9 cellular contexts compared by ENCODE assay signal in the genomic region with DNA sequence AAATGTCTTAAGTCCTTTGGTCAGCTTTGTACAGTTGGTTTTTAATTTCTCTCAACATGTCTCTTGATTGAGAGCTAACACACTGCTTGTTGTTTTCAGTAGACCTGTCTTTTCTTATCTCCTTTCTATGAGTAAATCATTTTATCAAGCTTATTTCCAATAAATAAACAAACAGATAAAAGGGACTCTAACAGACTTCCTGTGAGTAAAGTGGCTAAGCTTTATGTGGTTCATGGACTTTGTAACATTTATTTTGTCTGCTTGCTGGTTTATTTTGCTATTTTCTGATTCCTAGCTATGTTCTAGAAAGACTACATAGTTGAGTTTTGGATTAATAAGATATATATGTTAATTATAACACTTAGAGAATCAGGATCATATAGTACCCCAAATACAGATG. TPM values are rescaled to one million over a fixed set of nuclear protein-coding genes. Genes with fewer than 3 reads are reported as not detected.
"Had no signal": no experiment of that assay in that cellular context is flagged by ENCODE, and none has a peak within 500 bp of the region (broad histone marks: within the 10 kb centered on the region; RNA-seq: fewer than 3 reads in every experiment).

No MANE protein-coding gene starts in this region.

- DNase-seq: IMR-90, KBM-7, KG1 had no signal

- H3K9ac ChIP-seq: KMS-11 had no signal

- H3K4me2 ChIP-seq: KMS-11 had no signal

- FAIRE-seq: HTR-8/SVneo had no signal

- H3K27ac ChIP-seq: HL-60, KMS-11 had no signal

RNA-seq across cellular contexts. Expression of gene OR9A2, which starts 27.1 kb away (rescaled TPM):
- total RNA-seq: HT-29, HT1080, IMR-90 had no signal
- polyA plus RNA-seq: IgD-negative memory B cell, IMR-90 had no signal

RNA-seq across cellular contexts. Expression of gene KEL, which starts 37.6 kb away (rescaled TPM):
- total RNA-seq: HT1080, IMR-90 had no signal
- polyA plus RNA-seq: IgD-negative memory B cell had no signal

RNA-seq across cellular contexts. Expression of gene OR6V1, which starts 52.3 kb away (rescaled TPM):
- total RNA-seq: HT-29, HT1080, IMR-90 had no signal
- polyA plus RNA-seq: IgD-negative memory B cell, IMR-90 had no signal
